Comparison of ENCODE assay signal across 8 cellular contexts in the genomic region with DNA sequence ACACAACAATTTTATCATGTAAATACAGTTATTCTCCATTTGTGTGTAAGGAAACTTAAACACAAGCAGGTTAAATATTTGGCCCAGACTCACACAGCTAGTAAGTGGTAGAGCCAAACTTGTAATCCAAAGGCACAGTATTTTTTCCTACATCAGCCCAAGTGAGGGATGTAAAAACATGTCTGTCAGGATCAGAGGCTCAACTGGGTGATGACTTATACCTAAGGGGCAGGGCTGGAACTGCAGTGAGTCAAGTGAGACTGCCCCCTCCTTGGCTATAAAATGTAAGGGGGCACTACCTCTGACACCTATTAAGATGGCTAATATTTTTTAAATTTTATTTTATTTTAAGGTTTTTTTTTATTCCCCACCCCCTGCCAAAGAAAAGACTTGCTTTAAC.
"Had no signal": no experiment of that assay in that cellular context is flagged by ENCODE, and none has a peak within 500 bp of the region (broad histone marks: within the 10 kb centered on the region; RNA-seq: fewer than 3 reads in every experiment).

No MANE protein-coding gene starts in this region.

- ATAC-seq: GM23338, K562 had no signal

- DNase-seq: H9, HCEC 1CT, IMR-90 had no signal

- FAIRE-seq: H1, H54, HTR-8/SVneo, K562 had no signal

- H3K4me3 ChIP-seq: GM23338, K562 had no signal
